Comparison of ENCODE assay signal across 30 cellular contexts in the genomic region with DNA sequence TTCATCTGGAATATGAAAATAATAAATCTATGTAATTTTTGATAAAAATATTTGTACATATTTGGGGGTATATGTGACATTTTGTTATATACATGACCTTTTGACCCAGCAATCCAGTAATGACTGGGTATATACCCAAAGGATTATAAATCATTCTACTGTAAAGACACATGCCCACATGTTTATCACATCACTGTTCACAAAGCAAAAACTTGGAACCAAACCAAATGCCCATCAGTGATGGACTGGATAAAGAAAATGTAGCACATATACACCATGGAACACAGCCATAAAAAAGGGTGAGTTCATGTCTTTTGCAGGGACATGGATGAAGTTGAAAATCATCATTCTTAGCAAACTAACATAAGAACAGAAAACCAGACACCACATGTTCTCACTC.
DNase-seq lines count a peak whose midpoint lies in the region; ATAC-seq and TF ChIP-seq lines count a peak whose summit lies in the region.
"Had no signal": no experiment of that assay in that cellular context is flagged by ENCODE, and none has a peak within 500 bp of the region (broad histone marks: within the 10 kb centered on the region; RNA-seq: fewer than 3 reads in every experiment).

No MANE protein-coding gene starts in this region.

- POLR2A ChIA-PET in SK-N-SH (lab: Yijun Ruan, JAX) = no interaction called here

- TF ChIP-seq CTCF in SK-N-SH (IDR thresholded peaks at IDR 0.05) (no peak), osteocyte (IDR thresholded peaks at IDR 0.05) (no peak)

- peak overlapping the region in 1 of 2 experiments; percentile 43; a peak in 2 of 4 replicates for H3K27ac ChIP-seq in SK-N-SH (ENCODE audit: low read depth in 2 of 2, low read length in 1 of 2)
- H3K27ac ChIP-seq: 22Rv1; A549; BLaER1; BLaER1 treated with 17β-estradiol and CSF1 and Interleukin-3, amounts not matched to agents 10 nM and 100 nM; C4-2B had no signal

- CTCF ChIA-PET in SK-N-SH (lab: Yijun Ruan, JAX) = no interaction called here

- H3K27me3 Mint-ChIP-seq in osteocyte (ENCODE audit: unreplicated experiment) = no peaks in the 10 kb centered on the region
- H3K27me3 Mint-ChIP-seq: B cell; CD4-positive, alpha-beta memory T cell; CD4-positive, alpha-beta T cell; CD4-positive, CD25-positive, alpha-beta regulatory T cell; CD8-positive, alpha-beta memory T cell had no signal

- H3K4me3 ChIP-seq in SK-N-SH (ENCODE audit: low read depth in 2 of 2, low read length in 1 of 2) = no peak overlapping the region
- H3K4me3 ChIP-seq: A549; BLaER1; BLaER1 treated with 17β-estradiol and CSF1 and Interleukin-3, amounts not matched to agents 10 nM and 100 nM had no signal

- no peak for TF ChIP-seq RAD21 in SK-N-SH (IDR thresholded peaks at IDR 0.05; ENCODE audit: low read length)

- no peaks in the 10 kb centered on the region for H3F3A ChIP-seq in SK-N-SH (replicated peaks; ENCODE audit: insufficient read depth)

- H3K9me3 ChIP-seq in SK-N-SH = no peaks in the 10 kb centered on the region
- H3K9me3 ChIP-seq: A549; BE2C; BLaER1; BLaER1 treated with 17β-estradiol and CSF1 and Interleukin-3, amounts not matched to agents 10 nM and 100 nM; Caco-2 had no signal

- no peak overlapping the region for H3K4me3 Mint-ChIP-seq in osteocyte (ENCODE audit: unreplicated experiment)
- H3K4me3 Mint-ChIP-seq: B cell; CD14-positive monocyte; CD4-positive, alpha-beta memory T cell; CD4-positive, alpha-beta T cell; CD4-positive, CD25-positive, alpha-beta regulatory T cell; CD8-positive, alpha-beta memory T cell; CD8-positive, alpha-beta T cell had no signal

- TF ChIP-seq EP300 in SK-N-SH (IDR thresholded peaks at IDR 0.05; ENCODE audit: borderline replicate concordance in 1 of 2, low read depth in 1 of 2, low read length in 1 of 2) = peak in 1 of 2 experiments; percentile 58; a peak in 1 of 4 replicates

- DNase-seq in SK-N-SH (no peak), COR-L47 (lab: John Stamatoyannopoulos, UW) (peak; percentile 1), osteocyte (ENCODE audit: extremely low spot score, unreplicated experiment) (no peak)
- DNase-seq: 8988T; ACHN; AML-193; BE2C; C1 segment of cervical spinal cord; Caco-2; Calu3; CD4-positive, alpha-beta memory T cell; CD4-positive, alpha-beta T cell; CD4-positive, CD25-positive, alpha-beta regulatory T cell; CD8-positive, alpha-beta memory T cell; CD8-positive, alpha-beta T cell; DMS 273 treated with DMSO at 0.1 percent for 48 hours; DMS153; DMS53; DMS79; DMS79 treated with DMSO at 0.1 percent for 48 hours; DND-41; EL had no signal

- H3K36me3 ChIP-seq in SK-N-SH (replicated peaks in 1 of 2; ENCODE audit: control insufficient read depth in 1 of 2, insufficient read depth in 2 of 2, low read length in 1 of 2) = no peaks in the 10 kb centered on the region
- H3K36me3 ChIP-seq: BE2C; BLaER1; BLaER1 treated with 17β-estradiol and CSF1 and Interleukin-3, amounts not matched to agents 10 nM and 100 nM had no signal

- H3K79me2 ChIP-seq in SK-N-SH (ENCODE audit: insufficient read depth) = no peaks in the 10 kb centered on the region

- no peak overlapping the region for H3K27ac Mint-ChIP-seq in osteocyte (ENCODE audit: unreplicated experiment)
- H3K27ac Mint-ChIP-seq: B cell; CD14-positive monocyte; CD4-positive, alpha-beta memory T cell; CD4-positive, alpha-beta T cell; CD4-positive, CD25-positive, alpha-beta regulatory T cell; CD8-positive, alpha-beta memory T cell; CD8-positive, alpha-beta T cell had no signal

- no peak overlapping the region for H3K4me2 ChIP-seq in SK-N-SH
- H3K4me2 ChIP-seq: A549; BLaER1; BLaER1 treated with 17β-estradiol and CSF1 and Interleukin-3, amounts not matched to agents 10 nM and 100 nM had no signal

- no peaks in the 10 kb centered on the region for H4K20me1 ChIP-seq in SK-N-SH (ENCODE audit: insufficient read depth)
- H4K20me1 ChIP-seq: BLaER1; BLaER1 treated with 17β-estradiol and CSF1 and Interleukin-3, amounts not matched to agents 10 nM and 100 nM had no signal

- H3K27me3 ChIP-seq in SK-N-SH (ENCODE audit: insufficient read depth) = no peaks in the 10 kb centered on the region
- H3K27me3 ChIP-seq: BE2C; BLaER1; BLaER1 treated with 17β-estradiol and CSF1 and Interleukin-3, amounts not matched to agents 10 nM and 100 nM had no signal

- peaks cover 6% of the 10 kb centered on the region for H3K9me3 Mint-ChIP-seq in osteocyte (ENCODE audit: unreplicated experiment)

- no peak for ATAC-seq in SK-N-SH treated with all-trans-retinoic acid at 6 μM for 48 hours
- ATAC-seq: A549; CD8-positive, alpha-beta T cell had no signal

- no peak overlapping the region for H2AFZ ChIP-seq in SK-N-SH (ENCODE audit: low read depth)

- H3K4me1 Mint-ChIP-seq in osteocyte (ENCODE audit: unreplicated experiment) = no peaks in the 10 kb centered on the region
- H3K4me1 Mint-ChIP-seq: B cell; CD14-positive monocyte; CD4-positive, alpha-beta memory T cell; CD4-positive, CD25-positive, alpha-beta regulatory T cell; CD8-positive, alpha-beta memory T cell had no signal

- no peaks in the 10 kb centered on the region for H3K9me2 ChIP-seq in SK-N-SH

- H3K4me1 ChIP-seq in SK-N-SH (ENCODE audit: control insufficient read depth in 1 of 2, insufficient read depth in 2 of 2, low read depth in 1 of 2, low read length in 1 of 2) = no peaks in the 10 kb centered on the region; a peak in 1 of 4 replicates
- H3K4me1 ChIP-seq: A549; BE2C; BLaER1; BLaER1 treated with 17β-estradiol and CSF1 and Interleukin-3, amounts not matched to agents 10 nM and 100 nM; Caco-2 had no signal

- no peaks in the 10 kb centered on the region for H3K36me3 Mint-ChIP-seq in osteocyte (ENCODE audit: unreplicated experiment)
- H3K36me3 Mint-ChIP-seq: CD14-positive monocyte; CD4-positive, alpha-beta memory T cell; CD4-positive, CD25-positive, alpha-beta regulatory T cell; CD8-positive, alpha-beta memory T cell; CD8-positive, alpha-beta T cell had no signal

- H3K9ac ChIP-seq in SK-N-SH = no peak overlapping the region
- H3K9ac ChIP-seq: BLaER1; BLaER1 treated with 17β-estradiol and CSF1 and Interleukin-3, amounts not matched to agents 10 nM and 100 nM had no signal

TF ChIP-seq in SK-N-SH, 30 proteins besides CTCF, POLR2A, EP300 and RAD21:
- TF ChIP-seq EZH2phosphoT487 (IDR thresholded peaks at IDR 0.05; ENCODE audit: borderline replicate concordance, low read depth) = no peak
- TF ChIP-seq GATA2 (CRISPR knock-in tag; IDR thresholded peaks at IDR 0.05) = peak; percentile 56
- 0 out of 2 replicates have a peak, but pooled peaks have one; percentile 17 for TF ChIP-seq RCOR1 (IDR thresholded peaks at IDR 0.05; ENCODE audit: low read length)
- no peak for TF ChIP-seq SIN3A (IDR thresholded peaks at IDR 0.05; ENCODE audit: borderline replicate concordance, low read depth, low read length)
- no peak for TF ChIP-seq RXRA (IDR thresholded peaks at IDR 0.05; ENCODE audit: borderline replicate concordance, low read depth)
- TF ChIP-seq, protein P1, sequence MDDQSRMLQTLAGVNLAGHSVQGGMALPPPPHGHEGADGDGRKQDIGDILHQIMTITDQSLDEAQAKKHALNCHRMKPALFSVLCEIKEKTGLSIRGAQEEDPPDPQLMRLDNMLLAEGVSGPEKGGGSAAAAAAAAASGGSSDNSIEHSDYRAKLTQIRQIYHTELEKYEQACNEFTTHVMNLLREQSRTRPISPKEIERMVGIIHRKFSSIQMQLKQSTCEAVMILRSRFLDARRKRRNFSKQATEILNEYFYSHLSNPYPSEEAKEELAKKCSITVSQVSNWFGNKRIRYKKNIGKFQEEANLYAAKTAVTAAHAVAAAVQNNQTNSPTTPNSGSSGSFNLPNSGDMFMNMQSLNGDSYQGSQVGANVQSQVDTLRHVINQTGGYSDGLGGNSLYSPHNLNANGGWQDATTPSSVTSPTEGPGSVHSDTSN (IDR thresholded peaks at IDR 0.05) = no peak

TF ChIP-seq in SK-N-SH treated with all-trans-retinoic acid at 6 μM for 48 hours, 23 proteins besides CTCF, POLR2A, EP300 and RAD21 (continues in another document):
- TF ChIP-seq ZFP30 (CRISPR knock-in tag; IDR thresholded peaks at IDR 0.05) (no peak), ARNTL (CRISPR knock-in tag; IDR thresholded peaks at IDR 0.05; ENCODE audit: borderline replicate concordance, low read depth) (no peak), ISL1 (CRISPR knock-in tag; IDR thresholded peaks at IDR 0.05) (no peak), ZNF565 (CRISPR knock-in tag; conservative IDR thresholded peaks at IDR 0.05; ENCODE audit: low read depth) (no peak), GLIS3 (CRISPR knock-in tag; IDR thresholded peaks at IDR 0.05) (no peak), ESRRG (CRISPR knock-in tag; IDR thresholded peaks at IDR 0.05) (no peak), TOX (CRISPR knock-in tag; IDR thresholded peaks at IDR 0.05; ENCODE audit: borderline replicate concordance) (no peak), SNAI2 (CRISPR knock-in tag; IDR thresholded peaks at IDR 0.05) (no peak), BACH2 (CRISPR knock-in tag; IDR thresholded peaks at IDR 0.05; ENCODE audit: borderline replicate concordance) (no peak), CSDC2 (CRISPR knock-in tag; IDR thresholded peaks at IDR 0.05) (no peak)
- TF ChIP-seq, protein P2, sequence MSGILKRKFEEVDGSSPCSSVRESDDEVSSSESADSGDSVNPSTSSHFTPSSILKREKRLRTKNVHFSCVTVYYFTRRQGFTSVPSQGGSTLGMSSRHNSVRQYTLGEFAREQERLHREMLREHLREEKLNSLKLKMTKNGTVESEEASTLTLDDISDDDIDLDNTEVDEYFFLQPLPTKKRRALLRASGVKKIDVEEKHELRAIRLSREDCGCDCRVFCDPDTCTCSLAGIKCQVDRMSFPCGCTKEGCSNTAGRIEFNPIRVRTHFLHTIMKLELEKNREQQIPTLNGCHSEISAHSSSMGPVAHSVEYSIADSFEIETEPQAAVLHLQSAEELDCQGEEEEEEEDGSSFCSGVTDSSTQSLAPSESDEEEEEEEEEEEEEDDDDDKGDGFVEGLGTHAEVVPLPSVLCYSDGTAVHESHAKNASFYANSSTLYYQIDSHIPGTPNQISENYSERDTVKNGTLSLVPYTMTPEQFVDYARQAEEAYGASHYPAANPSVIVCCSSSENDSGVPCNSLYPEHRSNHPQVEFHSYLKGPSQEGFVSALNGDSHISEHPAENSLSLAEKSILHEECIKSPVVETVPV (CRISPR knock-in tag; IDR thresholded peaks at IDR 0.05) = no peak
- TF ChIP-seq, protein P3, sequence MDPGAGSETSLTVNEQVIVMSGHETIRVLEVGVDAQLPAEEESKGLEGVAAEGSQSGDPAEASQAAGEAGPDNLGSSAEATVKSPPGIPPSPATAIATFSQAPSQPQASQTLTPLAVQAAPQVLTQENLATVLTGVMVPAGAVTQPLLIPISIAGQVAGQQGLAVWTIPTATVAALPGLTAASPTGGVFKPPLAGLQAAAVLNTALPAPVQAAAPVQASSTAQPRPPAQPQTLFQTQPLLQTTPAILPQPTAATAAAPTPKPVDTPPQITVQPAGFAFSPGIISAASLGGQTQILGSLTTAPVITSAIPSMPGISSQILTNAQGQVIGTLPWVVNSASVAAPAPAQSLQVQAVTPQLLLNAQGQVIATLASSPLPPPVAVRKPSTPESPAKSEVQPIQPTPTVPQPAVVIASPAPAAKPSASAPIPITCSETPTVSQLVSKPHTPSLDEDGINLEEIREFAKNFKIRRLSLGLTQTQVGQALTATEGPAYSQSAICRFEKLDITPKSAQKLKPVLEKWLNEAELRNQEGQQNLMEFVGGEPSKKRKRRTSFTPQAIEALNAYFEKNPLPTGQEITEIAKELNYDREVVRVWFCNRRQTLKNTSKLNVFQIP (CRISPR knock-in tag; IDR thresholded peaks at IDR 0.05; ENCODE audit: borderline replicate concordance, low read depth) = no peak
